19 cellular contexts compared by ENCODE assay signal in genomic region chr6:56977192-56977591, GRCh38. TPM values are rescaled to one million over a fixed set of nuclear protein-coding genes. Genes with fewer than 3 reads are reported as not detected.
DNase-seq lines count a peak whose midpoint lies in the region; ATAC-seq, FAIRE-seq and TF ChIP-seq lines count a peak whose summit lies in the region.
"Had no signal": no experiment of that assay in that cellular context is flagged by ENCODE, and none has a peak within 500 bp of the region (broad histone marks: within the 10 kb centered on the region; RNA-seq: fewer than 3 reads in every experiment).

No MANE protein-coding gene starts in this region.

- CTCF ChIA-PET in HepG2 (lab: Yijun Ruan, JAX; ENCODE audit: low intra/inter-chr PET ratio, low total read pairs): no interaction called here
- CTCF ChIA-PET in HEK293 (lab: Yijun Ruan, JAX): interaction anchor here (1.3 kb wide), 1 partner anchor 15 kb away, joined by 7 read pairs; no protein-coding TSS in a partner anchor

- DNase-seq in HepG2 (ENCODE audit: low spot score) (no peak), right lobe of liver (no peak), adipocyte (ENCODE audit: low read depth) (peak; percentile 26), T1000 (lab: John Stamatoyannopoulos, UW) (no peak)
- no peak for DNase-seq in stimulated activated CD4-positive, alpha-beta T cell treated with anti-CD3 and anti-CD28 coated beads, Interleukin-2, amount 100 ng/mL, for 48 hours
- DNase-seq: 8988T; CD4-positive, alpha-beta memory T cell; DMS153; DND-41; EL; HFFc6; IMR-90 had no signal

- 19% methylated on average over 1 of the region's 1 CpG for WGBS in HepG2 (ENCODE audit: low lambda C conversion rate)
- WGBS in right lobe of liver (ENCODE audit: insufficient coverage, low coverage, low lambda C conversion rate, missing lambda C conversion rate): 94% methylated on average over 1 of the region's 1 CpG

- no peak for TF ChIP-seq CTCF in HepG2 (CRISPR knock-in tag; IDR thresholded peaks at IDR 0.05)
- TF ChIP-seq CTCF in right lobe of liver (IDR thresholded peaks at IDR 0.05): no peak
- no peak for TF ChIP-seq CTCF in HEK293 (tag by site-specific recombination; IDR thresholded peaks at IDR 0.05)

- H4K20me1 ChIP-seq in HepG2 (ENCODE audit: insufficient read depth, low read length): no peaks in the 10 kb centered on the region
- H4K20me1 ChIP-seq: BLaER1 had no signal

- H3K79me2 ChIP-seq in HepG2 (ENCODE audit: insufficient read depth, low read length): no peaks in the 10 kb centered on the region

- TF ChIP-seq EP300 in HepG2 (IDR thresholded peaks at IDR 0.05; ENCODE audit: low read depth in 2 of 2, low read length in 2 of 2) (no peak), HepG2 (CRISPR knock-in tag; IDR thresholded peaks at IDR 0.05; ENCODE audit: borderline replicate concordance) (no peak)

- no peak for TF ChIP-seq RAD21 in HepG2 (CRISPR knock-in tag; IDR thresholded peaks at IDR 0.05)

- ATAC-seq in HepG2: no peak
- ATAC-seq in right lobe of liver: no peak
- no peak for ATAC-seq in HG02938 (IDR thresholded peaks at IDR 0.05; ENCODE audit: unreplicated experiment)
- ATAC-seq: K562 had no signal

- BruUV-seq in HepG2 (replicated peaks; lab: Mats Ljungman, UMichigan): no TSS peak

- no peak for FAIRE-seq in HepG2 (lab: Jason Lieb, UNC)
- FAIRE-seq: K562 had no signal

- H2AFZ ChIP-seq in HepG2 (ENCODE audit: low read length): no peak overlapping the region

- intact Hi-C loops in HepG2 (cut with micrococcal nuclease; ENCODE audit: unreplicated experiment): no loop called here
- intact Hi-C loops in right lobe of liver (cut with DNase I): no loop called here

- H3K4me3 ChIP-seq in HepG2 (replicated peaks in 1 of 3; ENCODE audit: insufficient read depth in 1 of 3, low read depth in 2 of 3, low read length in 3 of 3) (no peak overlapping the region), right lobe of liver (no peak overlapping the region), HEK293 (ENCODE audit: low read depth, low read length) (no peak overlapping the region), adipocyte (ENCODE audit: low read length) (peak overlapping the region; percentile 8)
- H3K4me3 ChIP-seq: BLaER1, HAP-1, K562 had no signal

- H3K9me3 ChIP-seq in HepG2 (ENCODE audit: low read length): peaks cover 14% of the 10 kb centered on the region
- H3K9me3 ChIP-seq in right lobe of liver: no peaks in the 10 kb centered on the region
- H3K9me3 ChIP-seq in HEK293 (ENCODE audit: control insufficient read depth, insufficient read depth, low read depth, low read length): no peaks in the 10 kb centered on the region
- H3K9me3 ChIP-seq in adipocyte (ENCODE audit: control insufficient read depth, low read length): peaks cover 26% of the 10 kb centered on the region
- H3K9me3 ChIP-seq: HAP-1 had no signal

- peaks cover 0 to 12% of the 10 kb centered on the region in 2 experiments; a peak in 2 of 5 replicates for H3K27me3 ChIP-seq in HepG2 (ENCODE audit: control insufficient read depth in 1 of 2, insufficient read depth in 2 of 2, low read length in 2 of 2)
- no peaks in the 10 kb centered on the region for H3K27me3 ChIP-seq in right lobe of liver
- H3K27me3 ChIP-seq in adipocyte (replicated peaks; ENCODE audit: control insufficient read depth, insufficient read depth, low read length): no peaks in the 10 kb centered on the region
- H3K27me3 ChIP-seq: BLaER1 had no signal

- in situ Hi-C loops in HepG2 (cut with HindIII; ENCODE audit: extremely low pct_ligation_motif_present, low pct_unique_long_range_greater_than_20kb): no loop called here

- no peak for TF ChIP-seq POLR2A in HepG2 (IDR thresholded peaks at IDR 0.05; ENCODE audit: insufficient read depth in 1 of 2, low read depth in 2 of 2, low read length in 2 of 2)
- TF ChIP-seq POLR2A in right lobe of liver (IDR thresholded peaks at IDR 0.05): no peak

- no peak overlapping the region for H3K4me2 ChIP-seq in HepG2 (ENCODE audit: low read depth, low read length)
- H3K4me2 ChIP-seq: BLaER1 had no signal

- no peak overlapping the region for H3K9ac ChIP-seq in HepG2 (ENCODE audit: insufficient read depth, low read depth, low read length)
- no peak overlapping the region for H3K9ac ChIP-seq in adipocyte (ENCODE audit: low read length)
- H3K9ac ChIP-seq: BLaER1 had no signal

- POLR2A ChIA-PET in HepG2 (lab: Yijun Ruan, JAX) (no interaction called here), HEK293 (lab: Yijun Ruan, JAX) (no interaction called here)

- peaks cover 13% of the 10 kb centered on the region for H3K4me1 ChIP-seq in HepG2 (ENCODE audit: insufficient read depth, low read length)
- H3K4me1 ChIP-seq in right lobe of liver: no peaks in the 10 kb centered on the region
- no peaks in the 10 kb centered on the region for H3K4me1 ChIP-seq in HEK293 (ENCODE audit: control insufficient read depth, insufficient read depth, low read length)
- no peaks in the 10 kb centered on the region for H3K4me1 ChIP-seq in adipocyte (ENCODE audit: control insufficient read depth, insufficient read depth, low read length)
- H3K4me1 ChIP-seq: BLaER1, HAP-1 had no signal

- H3K36me3 ChIP-seq in HepG2 (replicated peaks in 1 of 2; ENCODE audit: control insufficient read depth in 1 of 2, insufficient read depth in 2 of 2, low read length in 2 of 2) (no peaks in the 10 kb centered on the region), right lobe of liver (no peaks in the 10 kb centered on the region), HEK293 (ENCODE audit: control insufficient read depth in 2 of 2, insufficient read depth in 1 of 2, low read length in 2 of 2) (no peaks in the 10 kb centered on the region), adipocyte (ENCODE audit: control insufficient read depth, insufficient read depth, low read length, severe bottlenecking) (no peaks in the 10 kb centered on the region)
- H3K36me3 ChIP-seq: BLaER1, HAP-1 had no signal

- H3K27ac ChIP-seq in HepG2 (ENCODE audit: extremely low read length, insufficient read depth, low read length) (no peak overlapping the region), right lobe of liver (no peak overlapping the region), HEK293 (ENCODE audit: extremely low read depth, low read depth, low read length) (no peak overlapping the region)
- H3K27ac ChIP-seq: BLaER1, HL-60 had no signal

TF ChIP-seq in HepG2, 621 proteins besides CTCF, POLR2A, EP300 and RAD21:
- TF ChIP-seq ZNF577 (CRISPR knock-in tag; IDR thresholded peaks at IDR 0.05; ENCODE audit: borderline replicate concordance, low read depth) (no peak), HDAC2 (CRISPR knock-in tag; IDR thresholded peaks at IDR 0.05) (no peak), ZNF510 (CRISPR knock-in tag; IDR thresholded peaks at IDR 0.05; ENCODE audit: low read depth) (peak; percentile 100), BCL3 (CRISPR knock-in tag; IDR thresholded peaks at IDR 0.05) (no peak)

TF ChIP-seq in HEK293, 187 proteins besides CTCF, POLR2A, EP300 and RAD21:
- TF ChIP-seq ZNF292 (tag by site-specific recombination; IDR thresholded peaks at IDR 0.05; ENCODE audit: borderline replicate concordance, low read depth) (no peak), SCRT2 (tag by site-specific recombination; IDR thresholded peaks at IDR 0.05) (0 out of 2 replicates have a peak, but pooled peaks have one; percentile 32), SETDB1 (IDR thresholded peaks at IDR 0.05; ENCODE audit: insufficient read length, low read length) (peak; percentile 74), ZNF510 (tag by site-specific recombination; IDR thresholded peaks at IDR 0.05; ENCODE audit: insufficient replicate concordance) (peak; percentile 100)

RNA-seq across cellular contexts. Expression of gene BEND6, which starts 22.3 kb away (rescaled TPM):
- total RNA-seq in HepG2 (2016; rRNA removed; fragmentation: Illumina TruSeq; extraction: Trizol) (0.20 and 0.25 TPM in 2 replicates), right lobe of liver (not detected)
- total RNA-seq in HepG2 (2016; cell fraction: cytosol; rRNA removed; fragmentation: Illumina TruSeq; extraction: Trizol; ENCODE audit: low read depth): 0.44 and 0.71 TPM in 2 replicates
- 0.12 and 0.43 TPM in 2 replicates for total RNA-seq in HepG2 (2016; cell fraction: insoluble cytoplasmic fraction; rRNA removed; fragmentation: Illumina TruSeq; extraction: Trizol)
- total RNA-seq in HepG2 (2016; cell fraction: membrane; rRNA removed; fragmentation: Illumina TruSeq; extraction: Trizol): 0.43 and 0.55 TPM in 2 replicates
- 0.09 and 0.25 TPM in 2 replicates for total RNA-seq in HepG2 (2016; cell fraction: nucleus; rRNA removed; fragmentation: Illumina TruSeq; extraction: Trizol)
- 0.10 and 0.21 TPM in 2 replicates for polyA plus RNA-seq in HepG2 (2011; rRNA removed)
- polyA plus RNA-seq in HepG2 (2011; cell fraction: cytosol; rRNA removed): 0.09 and 0.13 TPM in 2 replicates
- polyA plus RNA-seq in HepG2 (2011; cell fraction: nucleus; rRNA removed): not detected in 2 replicates
- polyA plus RNA-seq in HepG2 (2012): 0.12 and 0.29 TPM in 2 replicates
- polyA plus RNA-seq in HepG2 (2016; cell fraction: cytosol; fragmentation: Illumina TruSeq; extraction: Trizol; ENCODE audit: low read depth): 0.19 and 0.40 TPM in 2 replicates
- 0.21 and 0.35 TPM in 2 replicates for polyA plus RNA-seq in HepG2 (2016; cell fraction: insoluble cytoplasmic fraction; fragmentation: Illumina TruSeq; extraction: Trizol; ENCODE audit: low read depth)
- polyA plus RNA-seq in HepG2 (2016; cell fraction: membrane; fragmentation: Illumina TruSeq; extraction: Trizol; ENCODE audit: low read depth): 0.33 and 0.54 TPM in 2 replicates
- polyA plus RNA-seq in HepG2 (2016; cell fraction: nucleus; fragmentation: Illumina TruSeq; extraction: Trizol; ENCODE audit: insufficient read depth, low read depth): 0.12 TPM in 1 of 2 replicates, not detected in the other
- polyA minus RNA-seq in HepG2 (2011; rRNA and poly(A)+ RNA removed; ENCODE audit: low replicate concordance): 0.04 and 0.37 TPM in 2 replicates
- polyA minus RNA-seq in HepG2 (2011; cell fraction: cytosol; rRNA and poly(A)+ RNA removed): 0.20 TPM in 1 of 2 replicates, not detected in the other
- 0.12 and 0.13 TPM in 2 replicates for polyA minus RNA-seq in HepG2 (2011; cell fraction: nucleus; rRNA and poly(A)+ RNA removed)
- total RNA-seq: CD4-positive, alpha-beta memory T cell had no signal
- polyA plus RNA-seq: CD14-positive monocyte; CD4-positive, alpha-beta memory T cell had no signal

Comparison
In these comparisons a context has a peak if more than half of its experiments do, and no peak if none do; other contexts are left out.
1. Of the 63 proteins assayed by ChIP-seq in both HepG2 and HEK293: peak only in HepG2: none; only in HEK293: SETDB1; in both: ZNF510; in neither: 61.